Comparison of ENCODE assay signal across 23 cellular contexts in the genomic region with DNA sequence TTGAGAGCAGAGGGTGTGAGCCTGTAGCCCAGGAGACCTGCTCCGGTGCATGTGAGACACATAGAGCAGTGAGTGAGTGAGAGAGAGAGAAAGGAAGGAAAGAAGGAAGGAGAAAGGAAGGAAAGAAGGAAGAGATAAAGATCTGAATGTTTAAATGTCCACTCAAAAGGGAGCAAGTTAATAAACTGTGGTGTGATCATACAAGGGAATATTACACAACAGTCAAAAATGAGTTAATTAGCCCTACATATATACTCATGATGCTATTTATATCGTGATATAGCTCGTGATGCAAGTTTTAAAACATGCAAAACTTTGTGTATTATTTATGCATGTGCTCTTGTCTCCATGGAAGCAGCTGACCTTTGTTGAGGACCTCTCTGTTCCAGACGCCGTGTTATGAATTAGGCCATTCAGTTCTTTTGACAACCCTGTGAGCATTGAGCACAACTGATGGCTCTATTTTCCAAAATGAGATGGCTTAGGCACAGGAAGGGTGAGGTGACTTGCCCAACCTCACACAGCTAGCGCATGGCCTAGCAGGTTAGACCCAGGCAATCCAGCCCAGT.
"Had no signal": no experiment of that assay in that cellular context is flagged by ENCODE, and none has a peak within 500 bp of the region (broad histone marks: within the 10 kb centered on the region; RNA-seq: fewer than 3 reads in every experiment).

No MANE protein-coding gene starts in this region.

- H3K4me3 ChIP-seq: breast epithelium, heart right ventricle, left ventricle myocardium inferior, pancreas, right lobe of liver, smooth muscle cell, suprapubic skin, vagina had no signal

- H3K27me3 ChIP-seq: pancreas, right lobe of liver, vagina had no signal

- H3K4me1 ChIP-seq: breast epithelium, foreskin keratinocyte, pancreas, right lobe of liver had no signal

- ATAC-seq: activated T-cell treated with anti-CD3 and anti-CD28 coated beads, Interleukin-2, amount 50 U/mL, for 72 hours; esophagus mucosa; foreskin keratinocyte; naive thymus-derived CD8-positive, alpha-beta T cell; pancreas; right lobe of liver; stimulated activated naive CD8-positive, alpha-beta T cell treated with anti-CD3 and anti-CD28 coated beads, Interleukin-15, amount 100 ng/mL, for 72 hours had no signal

- DNase-seq: activated CD4-positive, alpha-beta T cell treated with anti-CD3 and anti-CD28 coated beads for 1 hour; activated CD8-positive, alpha-beta memory T cell treated with anti-CD3 and anti-CD28 coated beads for 24 hours; activated CD8-positive, alpha-beta memory T cell treated with anti-CD3 and anti-CD28 coated beads, Interleukin-2, amount 50 U/mL, for 48 hours; activated effector memory CD4-positive, alpha-beta T cell treated with anti-CD3 and anti-CD28 coated beads, Interleukin-2, amount 50 U/mL, for 16 hours; activated naive CD4-positive, alpha-beta T cell treated with anti-CD3 and anti-CD28 coated beads, Interleukin-2, amount 50 U/mL, for 16 hours; activated T-cell treated with anti-CD3 and anti-CD28 coated beads, Interleukin-2, amount 50 U/mL, for 72 hours; effector CD8-positive, alpha-beta T cell; foreskin keratinocyte; heart right ventricle; kidney glomerular epithelial cell; left ventricle myocardium inferior; mammary epithelial cell; naive thymus-derived CD8-positive, alpha-beta T cell; right lobe of liver; stimulated activated CD4-positive, alpha-beta T cell treated with anti-CD3 and anti-CD28 coated beads, Interleukin-4, amount 100 ng/mL, for 1 hour; stimulated activated naive CD8-positive, alpha-beta T cell treated with anti-CD3 and anti-CD28 coated beads, Interleukin-15, amount 100 ng/mL, for 72 hours; trophoblast cell had no signal

- H3K9me3 ChIP-seq: breast epithelium, heart right ventricle, left ventricle myocardium inferior, pancreas, right lobe of liver, suprapubic skin, vagina had no signal

- H3K27ac ChIP-seq: breast epithelium, foreskin keratinocyte, heart right ventricle, left ventricle myocardium inferior, pancreas, right lobe of liver, suprapubic skin, vagina had no signal

- H3K36me3 ChIP-seq: breast epithelium, heart right ventricle, left ventricle myocardium inferior, pancreas, right lobe of liver, suprapubic skin, vagina had no signal
